13 cellular contexts compared by ENCODE assay signal in genomic region chr15:95594496-95594895, GRCh38.
DNase-seq lines count a peak whose midpoint lies in the region; ATAC-seq and TF ChIP-seq lines count a peak whose summit lies in the region.
"Had no signal": no experiment of that assay in that cellular context is flagged by ENCODE, and none has a peak within 500 bp of the region (broad histone marks: within the 10 kb centered on the region; RNA-seq: fewer than 3 reads in every experiment).

No MANE protein-coding gene starts in this region.

- ATAC-seq in left cardiac atrium, result peak; percentile 35 to 55
- ATAC-seq in GM18502 (IDR thresholded peaks at IDR 0.05; ENCODE audit: poor library complexity, unreplicated experiment), result no peak

- peak; percentile 17 for TF ChIP-seq RAD21 in neural cell (conservative IDR thresholded peaks at IDR 0.05)

- H3K4ac ChIP-seq in mesenchymal stem cell (ENCODE audit: low read depth in 1 of 2, low read length in 2 of 2), result no peak overlapping the region

- H3K79me2 ChIP-seq in neural cell (replicated peaks; ENCODE audit: insufficient read depth, low read length), result no peaks in the 10 kb centered on the region

- H3K4me2 ChIP-seq in mesenchymal stem cell (ENCODE audit: low read length, poor library complexity, severe bottlenecking) (no peak overlapping the region), neural cell (ENCODE audit: low read length) (no peak overlapping the region)
- H3K4me2 ChIP-seq: BLaER1 had no signal

- H3K4me3 ChIP-seq in mesenchymal stem cell (ENCODE audit: insufficient read depth in 1 of 2, low read depth in 1 of 2, low read length in 2 of 2), result no peak overlapping the region
- H3K4me3 ChIP-seq in neural cell (ENCODE audit: low read length), result no peak overlapping the region
- no peak overlapping the region for H3K4me3 ChIP-seq in stomach
- H3K4me3 ChIP-seq: BLaER1 had no signal

- H3K23ac ChIP-seq in mesenchymal stem cell (ENCODE audit: low read length in 2 of 2), result no peak overlapping the region

- H4K8ac ChIP-seq in mesenchymal stem cell (ENCODE audit: low read length), result no peak overlapping the region

- no peak overlapping the region for H3K14ac ChIP-seq in mesenchymal stem cell (ENCODE audit: low read length in 2 of 2)

- DNase-seq in left cardiac atrium (no peak), cardiac septum (ENCODE audit: low spot score) (no peak), mesenchymal stem cell (no peak), stomach (no peak), SW480 (ENCODE audit: low spot score) (no peak)
- DNase-seq: 8988T; CD4-positive, alpha-beta memory T cell; DMS79 treated with DMSO at 0.1 percent for 48 hours; GF-D8; H9 had no signal

- H3K9ac ChIP-seq in mesenchymal stem cell (ENCODE audit: low read length) (no peak overlapping the region), neural cell (ENCODE audit: low read length) (no peak overlapping the region)
- H3K9ac ChIP-seq: BLaER1 had no signal

- H3K4me1 ChIP-seq in mesenchymal stem cell (ENCODE audit: control insufficient read depth, insufficient read depth, low read depth, low read length), result no peaks in the 10 kb centered on the region
- peaks cover 0 to 13% (median 6%) of the 10 kb centered on the region in 4 donors for H3K4me1 ChIP-seq in stomach
- H3K4me1 ChIP-seq: BLaER1 had no signal

- no peaks in the 10 kb centered on the region for H3K9me2 ChIP-seq in neural cell (ENCODE audit: insufficient read depth, low read length)

- intact Hi-C loops in left cardiac atrium (cut with DNase I), result no loop called here
- intact Hi-C loops in cardiac septum (cut with DNase I), result no loop called here
- intact Hi-C loops in stomach (cut with DNase I; ENCODE audit: low total_unique reads), result no loop called here

- no peak overlapping the region for H2BK15ac ChIP-seq in mesenchymal stem cell (ENCODE audit: low read depth, poor library complexity, severe bottlenecking)

- 89% methylated on average over 3 of the region's 4 CpGs for WGBS in mesenchymal stem cell
- WGBS in stomach, 5 donors, result 88 to 95% (median 89%) methylated on average over 4 of the region's 4 CpGs

- peak overlapping the region; percentile 58 for H2AFZ ChIP-seq in mesenchymal stem cell (ENCODE audit: low read depth, low read length)
- no peak overlapping the region for H2AFZ ChIP-seq in neural cell (ENCODE audit: low read depth, low read length)

- no peaks in the 10 kb centered on the region for H3K9me3 ChIP-seq in mesenchymal stem cell (ENCODE audit: control insufficient read depth, low read length)
- no peaks in the 10 kb centered on the region for H3K9me3 ChIP-seq in neural cell (ENCODE audit: low read length)
- no peaks in the 10 kb centered on the region for H3K9me3 ChIP-seq in stomach
- H3K9me3 ChIP-seq: BLaER1 had no signal

- H3K27ac ChIP-seq in mesenchymal stem cell (ENCODE audit: low read length, poor library complexity, severe bottlenecking), result no peak overlapping the region
- no peak overlapping the region for H3K27ac ChIP-seq in neural cell (ENCODE audit: low read length)
- no peak overlapping the region for H3K27ac ChIP-seq in stomach
- H3K27ac ChIP-seq: BLaER1 had no signal

- no peak overlapping the region for H2BK120ac ChIP-seq in mesenchymal stem cell (ENCODE audit: low read depth, low read length)

- peak overlapping the region in 1 of 2 experiments; percentile 24 for H2BK12ac ChIP-seq in mesenchymal stem cell (ENCODE audit: low read length in 2 of 2)

- H2AK5ac ChIP-seq in mesenchymal stem cell (ENCODE audit: low read length, severe bottlenecking), result no peak overlapping the region

- H3K36me3 ChIP-seq in mesenchymal stem cell (ENCODE audit: control insufficient read depth in 1 of 2, insufficient read depth in 2 of 2, low read depth in 1 of 2, low read length in 2 of 2) (no peaks in the 10 kb centered on the region), neural cell (ENCODE audit: insufficient read depth, low read length) (no peaks in the 10 kb centered on the region), stomach (no peaks in the 10 kb centered on the region)
- H3K36me3 ChIP-seq: BLaER1 had no signal

- no peaks in the 10 kb centered on the region for H4K20me1 ChIP-seq in neural cell (ENCODE audit: insufficient read depth)
- H4K20me1 ChIP-seq: BLaER1 had no signal

- TF ChIP-seq EP300 in neural cell (conservative IDR thresholded peaks at IDR 0.05; ENCODE audit: poor library complexity, severe bottlenecking), result peak; percentile 52
- TF ChIP-seq EP300 in stomach (IDR thresholded peaks at IDR 0.05), result no peak

- no peaks in the 10 kb centered on the region for H3F3A ChIP-seq in neural cell (ENCODE audit: insufficient read depth, low read length, poor library complexity, severe bottlenecking)

- no peak for TF ChIP-seq POLR2A in stomach (IDR thresholded peaks at IDR 0.05)

- H3K27me3 ChIP-seq in mesenchymal stem cell (ENCODE audit: control insufficient read depth in 1 of 2, insufficient read depth in 1 of 2, low read length in 2 of 2) (no peaks in the 10 kb centered on the region), neural cell (ENCODE audit: insufficient read depth, low read depth, low read length) (no peaks in the 10 kb centered on the region), stomach (no peaks in the 10 kb centered on the region)
- H3K27me3 ChIP-seq: BLaER1 had no signal

- H2BK5ac ChIP-seq in mesenchymal stem cell (ENCODE audit: low read depth, low read length, poor library complexity, severe bottlenecking), result no peak overlapping the region

- H4K91ac ChIP-seq in mesenchymal stem cell (ENCODE audit: low read length), result no peak overlapping the region

- H3K18ac ChIP-seq in mesenchymal stem cell (ENCODE audit: low read depth in 1 of 2, low read length in 2 of 2), result no peak overlapping the region

- H3K79me1 ChIP-seq in mesenchymal stem cell (replicated peaks; ENCODE audit: low read length, poor library complexity, severe bottlenecking), result no peaks in the 10 kb centered on the region

- TF ChIP-seq CTCF in neural cell (IDR thresholded peaks at IDR 0.05; ENCODE audit: poor library complexity, severe bottlenecking) (peak; percentile 14), stomach (IDR thresholded peaks at IDR 0.05) (no peak)

TF ChIP-seq in neural cell, 6 proteins besides CTCF, POLR2A, EP300 and RAD21:
- TF ChIP-seq POLR2AphosphoS5 (IDR thresholded peaks at IDR 0.05) (peak; percentile 29), TAF1 (IDR thresholded peaks at IDR 0.05; ENCODE audit: low read depth) (no peak)
